ENCODE assay signal across 8 cellular contexts in the genomic region with DNA sequence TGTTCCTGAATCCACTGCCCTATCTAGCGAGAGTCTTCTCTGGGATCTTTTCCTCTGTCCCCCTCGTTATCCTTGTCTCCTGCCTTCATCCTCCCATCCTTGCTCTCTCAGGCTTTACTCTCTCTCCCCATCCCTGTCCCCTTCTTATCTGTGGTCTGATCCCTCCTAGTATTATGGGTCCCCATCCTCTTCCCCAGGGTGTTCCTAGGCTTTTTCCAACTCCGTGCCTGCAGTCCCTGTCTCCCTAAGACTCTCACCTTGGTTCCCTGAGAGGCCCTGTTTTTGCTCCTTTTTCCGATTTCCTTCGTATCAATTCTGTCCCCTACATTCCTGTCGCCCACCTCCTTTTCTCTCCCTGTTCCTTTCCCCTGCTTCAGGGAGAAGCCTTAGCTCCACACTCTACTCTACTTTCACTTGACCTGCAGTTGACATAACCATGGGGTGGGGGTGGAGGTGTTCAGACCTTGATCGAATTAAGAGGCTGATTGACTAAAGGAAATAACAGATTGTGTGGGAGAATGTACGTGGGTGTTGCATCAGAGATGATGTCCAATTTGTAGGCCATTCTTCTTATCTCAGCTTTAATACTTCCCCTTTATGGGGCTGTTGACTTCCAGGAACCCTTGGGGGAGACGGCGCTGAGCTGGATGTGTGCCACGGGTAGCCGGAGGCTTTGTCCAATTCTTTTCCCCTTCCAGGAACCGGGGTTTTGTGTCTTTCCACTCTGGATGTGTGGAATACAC. TPM values are rescaled to one million over a fixed set of nuclear protein-coding genes. Genes with fewer than 3 reads are reported as not detected.
A peak's percentile ranks its signal among the peaks of the same experiment; 100 is the strongest.
DNase-seq lines count a peak whose midpoint lies in the region; ATAC-seq and TF ChIP-seq lines count a peak whose summit lies in the region.

No MANE protein-coding gene starts in this region.

- ATAC-seq in memory B cell (ENCODE audit: low read depth) (peak; percentile 42), GM19455 (IDR thresholded peaks at IDR 0.05; ENCODE audit: unreplicated experiment) (no peak)

- TF ChIP-seq CTCF in OCI-LY1 (IDR thresholded peaks at IDR 0.05; ENCODE audit: low read length) (no peak), choroid plexus epithelial cell (conservative IDR thresholded peaks at IDR 0.05; ENCODE audit: low read depth, low read length) (no peak), tibial nerve (IDR thresholded peaks at IDR 0.05) (no peak)

- no peaks in the 10 kb centered on the region for H3K27me3 ChIP-seq in OCI-LY1 (ENCODE audit: insufficient read depth, low read length)
- H3K27me3 ChIP-seq in tibial nerve: no peaks in the 10 kb centered on the region

- H3K9me3 ChIP-seq in OCI-LY1 (ENCODE audit: low read length) (no peaks in the 10 kb centered on the region), tibial nerve (no peaks in the 10 kb centered on the region)

- no peaks in the 10 kb centered on the region for H3K27me3 Mint-ChIP-seq in memory B cell

- no peak for TF ChIP-seq POLR2A in tibial nerve (IDR thresholded peaks at IDR 0.05)

- H3K27ac ChIP-seq in OCI-LY1 (ENCODE audit: low read depth, low read length, poor library complexity, severe bottlenecking) (no peak overlapping the region), tibial nerve (peak overlapping the region; percentile 79 to 94 (median 92))

- H3K4me3 Mint-ChIP-seq in memory B cell: peak overlapping the region; percentile 90

- peak overlapping the region; percentile 56 for H3K9ac ChIP-seq in OCI-LY1 (ENCODE audit: low read length)

- no peaks in the 10 kb centered on the region for H3K79me2 ChIP-seq in OCI-LY1 (ENCODE audit: insufficient read depth, low read length)

- H3K27ac Mint-ChIP-seq in memory B cell: peak overlapping the region; percentile 94

- H3F3A ChIP-seq in OCI-LY1 (ENCODE audit: insufficient read depth, low read length): no peaks in the 10 kb centered on the region

- 10 to 14% methylated on average over 13 of the region's 13 CpGs for WGBS in tibial nerve, 2 donors

- no peaks in the 10 kb centered on the region for H3K9me3 Mint-ChIP-seq in memory B cell

- peaks cover 32% of the 10 kb centered on the region for H3K4me1 Mint-ChIP-seq in memory B cell

- peaks cover 26% of the 10 kb centered on the region for H3K4me1 ChIP-seq in OCI-LY1 (ENCODE audit: insufficient read depth, low read length, severe bottlenecking)
- peaks cover 0 to 39% (median 19%) of the 10 kb centered on the region in 4 donors for H3K4me1 ChIP-seq in tibial nerve

- H3K36me3 ChIP-seq in OCI-LY1 (ENCODE audit: insufficient read depth, low read length) (peaks cover 18% of the 10 kb centered on the region), tibial nerve (peaks cover 0 to 27% (median 0%) of the 10 kb centered on the region in 3 donors)

- H3K4me2 ChIP-seq in OCI-LY1 (ENCODE audit: low read length): peak overlapping the region; percentile 71

- no peak overlapping the region for H2AFZ ChIP-seq in OCI-LY1 (ENCODE audit: low read length)

- TF ChIP-seq EP300 in tibial nerve (IDR thresholded peaks at IDR 0.05): peak in 1 of 2 donors; percentile 64

- H3K36me3 Mint-ChIP-seq in memory B cell: peaks cover 9% of the 10 kb centered on the region

- peak overlapping the region; percentile 66 for H3K4me3 ChIP-seq in OCI-LY1 (ENCODE audit: low read depth, low read length, poor library complexity, severe bottlenecking)
- H3K4me3 ChIP-seq in choroid plexus epithelial cell (ENCODE audit: low read depth, low read length): peak overlapping the region; percentile 90
- H3K4me3 ChIP-seq in tibial nerve: peak overlapping the region; percentile 66 to 85 (median 70)

- DNase-seq in ELR (ENCODE audit: low read depth): peak; percentile 35
- DNase-seq in choroid plexus epithelial cell (ENCODE audit: low read depth): peak; percentile 33
- DNase-seq in memory B cell (ENCODE audit: low spot score in 2 of 2): peak; percentile 28 to 40
- DNase-seq in tibial nerve (ENCODE audit: low spot score in 2 of 2): peak in 1 of 2 donors; percentile 53
- DNase-seq in HPDE6-E6E7 (ENCODE audit: extremely low spot score): no peak
- no peak for DNase-seq in NCI-H1048 (lab: John Stamatoyannopoulos, UW)

- no peaks in the 10 kb centered on the region for H3K9me2 ChIP-seq in OCI-LY1 (ENCODE audit: low read depth, low read length)

- no peaks in the 10 kb centered on the region for H4K20me1 ChIP-seq in OCI-LY1 (ENCODE audit: insufficient read depth, low read length)

RNA-seq across cellular contexts. Expression of a gene that starts 0.9 kb away (rescaled TPM):
- 10 to 100 TPM; 10.0 to 15.3 (median 13.0) TPM for total RNA-seq in tibial nerve

RNA-seq across cellular contexts. Expression of a gene that starts 45.6 kb away (rescaled TPM):
- total RNA-seq in tibial nerve: 10 to 100 TPM in 1 of 4 donors, 1 to 10 TPM in 3; 3.3 to 21.9 (median 7.4) TPM

Comparison
In these comparisons a context has a peak if more than half of its experiments do, and no peak if none do; other contexts are left out.
1. DNase-seq: peak in ELR (single experiment), choroid plexus epithelial cell (single experiment) and memory B cell (2 of 2); none in HPDE6-E6E7 (single experiment) and NCI-H1048 (single experiment).
2. Peak in every context shown above with its lines, with median percentiles within 50 percentile points of each other: H3K4me3 ChIP-seq.